17 cellular contexts compared by ENCODE assay signal in genomic region chr4:113050361-113050760, GRCh38. TPM values are rescaled to one million over a fixed set of nuclear protein-coding genes. Genes with fewer than 3 reads are reported as not detected.
DNase-seq lines count a peak whose midpoint lies in the region; ATAC-seq and TF ChIP-seq lines count a peak whose summit lies in the region.
"Had no signal": no experiment of that assay in that cellular context is flagged by ENCODE, and none has a peak within 500 bp of the region (broad histone marks: within the 10 kb centered on the region; RNA-seq: fewer than 3 reads in every experiment).

No MANE protein-coding gene starts in this region.

- H2AFZ ChIP-seq in Loucy (ENCODE audit: low read length): peak overlapping the region; percentile 58

- DNase-seq in Ammon's horn (ENCODE audit: low spot score): peak; percentile 41
- peak in 1 of 10 donors; percentile 42 for DNase-seq in dorsolateral prefrontal cortex
- peak; percentile 30 for DNase-seq in mesendoderm
- DNase-seq in erythroblast (lab: John Stamatoyannopoulos, UW): no peak
- DNase-seq: activated CD4-positive, alpha-beta T cell treated with anti-CD3 and anti-CD28 coated beads for 1 hour; CD4-positive, alpha-beta memory T cell; immature natural killer cell; NCI-H1694; right lobe of liver; stimulated activated CD4-positive, alpha-beta T cell treated with anti-CD3 and anti-CD28 coated beads, Interleukin-2, amount 100 ng/mL, for 24 hours had no signal

- H3K9me3 ChIP-seq in Loucy (ENCODE audit: insufficient read depth, low read depth, low read length): no peaks in the 10 kb centered on the region
- H3K9me3 ChIP-seq: adrenal gland, right lobe of liver, vagina had no signal

- H3K9me2 ChIP-seq in Loucy (replicated peaks; ENCODE audit: low read depth, low read length): no peaks in the 10 kb centered on the region

- ATAC-seq in HG03432 (IDR thresholded peaks at IDR 0.05; ENCODE audit: unreplicated experiment) (no peak), HG03139 (IDR thresholded peaks at IDR 0.05; ENCODE audit: unreplicated experiment) (no peak), HG02678 (IDR thresholded peaks at IDR 0.05; ENCODE audit: unreplicated experiment) (no peak)
- ATAC-seq: Panc1, right lobe of liver had no signal

- no peak overlapping the region for H3K56ac ChIP-seq in mesendoderm (ENCODE audit: low read length)

- H4K5ac ChIP-seq in mesendoderm (ENCODE audit: low read length): no peak overlapping the region

- no peak overlapping the region for H2AK5ac ChIP-seq in mesendoderm (ENCODE audit: low read length)

- H4K20me1 ChIP-seq in Loucy (ENCODE audit: insufficient read depth, low read length, poor library complexity, severe bottlenecking): no peaks in the 10 kb centered on the region

- H3K79me2 ChIP-seq in Loucy (ENCODE audit: insufficient read depth, low read length) (no peaks in the 10 kb centered on the region), mesendoderm (ENCODE audit: control insufficient read depth, insufficient read depth, low read length) (no peaks in the 10 kb centered on the region)

- no peak overlapping the region for H2BK120ac ChIP-seq in mesendoderm (ENCODE audit: low read depth, low read length)

- H2BK15ac ChIP-seq in mesendoderm (replicated peaks; ENCODE audit: low read depth): no peak overlapping the region

- no peak overlapping the region for H2BK5ac ChIP-seq in mesendoderm (ENCODE audit: low read length)

- peak overlapping the region; percentile 49 to 92 (median 85) for H3K27ac ChIP-seq in dorsolateral prefrontal cortex
- no peak overlapping the region for H3K27ac ChIP-seq in mesendoderm (ENCODE audit: low read depth, low read length)
- H3K27ac ChIP-seq: right lobe of liver, vagina had no signal

- H3K36me3 ChIP-seq in Loucy (ENCODE audit: insufficient read depth, low read length) (no peaks in the 10 kb centered on the region), mesendoderm (ENCODE audit: control insufficient read depth, insufficient read depth, low read length) (no peaks in the 10 kb centered on the region)
- H3K36me3 ChIP-seq: adrenal gland, right lobe of liver, vagina had no signal

- H3K27me3 ChIP-seq in Loucy (ENCODE audit: insufficient read depth, low read length, poor library complexity, severe bottlenecking) (no peaks in the 10 kb centered on the region), dorsolateral prefrontal cortex (no peaks in the 10 kb centered on the region), mesendoderm (ENCODE audit: insufficient read depth, low read length, poor library complexity) (no peaks in the 10 kb centered on the region)
- H3K27me3 ChIP-seq: adrenal gland, right lobe of liver, vagina had no signal

- H3K9ac ChIP-seq in Loucy (ENCODE audit: low read depth, low read length, poor library complexity, severe bottlenecking): no peak overlapping the region
- H3K9ac ChIP-seq in mesendoderm (ENCODE audit: low read length): no peak overlapping the region

- intact Hi-C loops in dorsolateral prefrontal cortex (cut with DNase I): loop anchor here in 1 of 2 donors (5.0 kb wide), 1 partner anchor 43 kb away; no protein-coding TSS in a partner anchor

- no peak overlapping the region for H3K4ac ChIP-seq in mesendoderm (ENCODE audit: low read depth, low read length)

- no peak overlapping the region for H4K8ac ChIP-seq in mesendoderm (ENCODE audit: low read depth, low read length)

- no peak for TF ChIP-seq POLR2A in erythroblast (IDR thresholded peaks at IDR 0.05; ENCODE audit: low read length)

- H3K18ac ChIP-seq in mesendoderm (ENCODE audit: low read length): no peak overlapping the region

- no peak for TF ChIP-seq CTCF in Loucy (conservative IDR thresholded peaks at IDR 0.05; ENCODE audit: low read length)
- peak in 3 of 56 donors; percentile 10 to 17 (median 12) for TF ChIP-seq CTCF in dorsolateral prefrontal cortex (IDR thresholded peaks at IDR 0.05 in 54 of 56, conservative IDR thresholded peaks at IDR 0.05 in 2 of 56; ENCODE audit: low read depth in 1 of 56, partially characterized antibody in 56 of 56)

- H3K4me2 ChIP-seq in Loucy (ENCODE audit: low read depth, low read length, poor library complexity, severe bottlenecking) (peak overlapping the region; percentile 42), mesendoderm (ENCODE audit: low read length) (no peak overlapping the region)

- no CpG with 5 or more reads among the region's 2 CpGs for WGBS in mesendoderm (ENCODE audit: extremely low coverage, insufficient coverage, low lambda C conversion rate)

- peak overlapping the region; percentile 47 for H3K4me3 ChIP-seq in Loucy (ENCODE audit: low read length, poor library complexity, severe bottlenecking)
- H3K4me3 ChIP-seq in dorsolateral prefrontal cortex: peak overlapping the region; percentile 39 to 79 (median 64)
- no peak overlapping the region for H3K4me3 ChIP-seq in mesendoderm (ENCODE audit: low read length)
- H3K4me3 ChIP-seq: right lobe of liver had no signal

- H3K4me1 ChIP-seq in Loucy (ENCODE audit: insufficient read depth, low read length, poor library complexity, severe bottlenecking): peaks cover 26% of the 10 kb centered on the region
- H3K4me1 ChIP-seq in mesendoderm (ENCODE audit: control insufficient read depth, low read depth, low read length): no peaks in the 10 kb centered on the region
- H3K4me1 ChIP-seq: adrenal gland, right lobe of liver, vagina had no signal

- no peaks in the 10 kb centered on the region for H3F3A ChIP-seq in Loucy (ENCODE audit: low read depth)

- no peak overlapping the region for H3K23ac ChIP-seq in mesendoderm (ENCODE audit: low read length)

- H3K79me1 ChIP-seq in mesendoderm (ENCODE audit: low read length): no peaks in the 10 kb centered on the region

RNA-seq across cellular contexts. Expression of gene ANK2, which starts 0.9 kb away (rescaled TPM):
- total RNA-seq in dorsolateral prefrontal cortex: 100 to 1,000 TPM; 454 to 846 (median 697) TPM
- polyA plus RNA-seq in mesendoderm (2013, experiment 1 of 2): 17.9 TPM
- polyA plus RNA-seq in mesendoderm (2013, experiment 2 of 2): 16.8 TPM
- total RNA-seq: CD4-positive, alpha-beta memory T cell had no signal
- polyA plus RNA-seq: CD4-positive, alpha-beta memory T cell; immature natural killer cell had no signal

Comparison
In these comparisons a context has a peak if more than half of its experiments do, and no peak if none do; other contexts are left out.
1. DNase-seq: peak in Ammon's horn (single experiment) and mesendoderm (single experiment); none in erythroblast (0 of 2).